In the genomic region with DNA sequence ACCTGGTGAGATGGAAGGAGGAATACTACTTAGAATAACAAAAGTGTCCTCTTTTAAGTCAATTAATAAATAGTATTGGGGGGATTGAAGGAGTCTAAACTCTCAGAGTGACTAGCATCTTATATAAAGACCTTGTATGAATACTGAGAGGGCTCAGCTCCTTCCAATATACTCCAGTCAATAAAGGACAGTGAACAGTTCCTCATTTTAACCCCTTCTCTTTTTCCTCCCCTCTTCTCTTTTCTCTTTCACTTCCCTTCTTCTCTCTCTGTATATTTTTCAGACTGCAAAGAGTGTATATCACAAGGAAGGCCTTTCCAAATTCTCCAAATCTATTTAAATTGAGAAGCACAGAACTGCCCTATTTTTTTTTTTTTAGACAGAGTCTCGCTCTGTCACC, we compare ENCODE assay signal across 20 cellular contexts.
"Had no signal": no experiment of that assay in that cellular context is flagged by ENCODE, and none has a peak within 500 bp of the region (broad histone marks: within the 10 kb centered on the region; RNA-seq: fewer than 3 reads in every experiment).

No MANE protein-coding gene starts in this region.

- H3K9me3 Mint-ChIP-seq: activated B cell treated with CpG ODN at 0.5 μM for 24 hours; activated CD4-positive, alpha-beta memory T cell treated with anti-CD3 and anti-CD28 coated beads for 36 hours; activated naive CD4-positive, alpha-beta T cell treated with anti-CD3 and anti-CD28 coated beads for 36 hours; activated naive CD8-positive, alpha-beta T cell treated with anti-CD3 and anti-CD28 coated beads, Interleukin-2, amount 10 ng/mL, durations not matched to agents 7 days and 5 days; activated T-cell treated with anti-CD3 and anti-CD28 coated beads, Interleukin-2, amount 50 U/mL, for 72 hours; central memory CD8-positive, alpha-beta T cell; type B pancreatic cell had no signal

- H3K4me3 Mint-ChIP-seq: activated B cell treated with CpG ODN at 0.5 μM for 24 hours; activated CD4-positive, alpha-beta memory T cell treated with anti-CD3 and anti-CD28 coated beads for 36 hours; activated naive CD4-positive, alpha-beta T cell treated with anti-CD3 and anti-CD28 coated beads for 36 hours; activated naive CD8-positive, alpha-beta T cell treated with anti-CD3 and anti-CD28 coated beads, Interleukin-2, amount 10 ng/mL, durations not matched to agents 7 days and 5 days; activated T-cell treated with anti-CD3 and anti-CD28 coated beads, Interleukin-2, amount 50 U/mL, for 72 hours; central memory CD8-positive, alpha-beta T cell; type B pancreatic cell had no signal

- H3K36me3 Mint-ChIP-seq: activated CD4-positive, alpha-beta memory T cell treated with anti-CD3 and anti-CD28 coated beads for 36 hours; activated naive CD8-positive, alpha-beta T cell treated with anti-CD3 and anti-CD28 coated beads, Interleukin-2, amount 10 ng/mL, durations not matched to agents 7 days and 5 days; type B pancreatic cell had no signal

- H3K27me3 Mint-ChIP-seq: type B pancreatic cell had no signal

- H3K27ac Mint-ChIP-seq: activated B cell treated with CpG ODN at 0.5 μM for 24 hours; activated CD4-positive, alpha-beta memory T cell treated with anti-CD3 and anti-CD28 coated beads for 36 hours; activated naive CD4-positive, alpha-beta T cell treated with anti-CD3 and anti-CD28 coated beads for 36 hours; activated naive CD8-positive, alpha-beta T cell treated with anti-CD3 and anti-CD28 coated beads, Interleukin-2, amount 10 ng/mL, durations not matched to agents 7 days and 5 days; activated T-cell treated with anti-CD3 and anti-CD28 coated beads, Interleukin-2, amount 50 U/mL, for 72 hours; type B pancreatic cell had no signal

- ATAC-seq: activated T-cell treated with anti-CD3 and anti-CD28 coated beads, Interleukin-2, amount 50 U/mL, for 72 hours; foreskin keratinocyte; lower lobe of right lung; mucosa of descending colon; right lobe of liver had no signal

- DNase-seq: activated B cell treated with CpG ODN at 0.5 μM for 24 hours; activated CD4-positive, alpha-beta memory T cell treated with anti-CD3 and anti-CD28 coated beads for 36 hours; activated CD4-positive, alpha-beta T cell treated with anti-CD3 and anti-CD28 coated beads for 4 hours; activated effector memory CD4-positive, alpha-beta T cell treated with Interleukin-2 at 50 U/mL for 16 hours; activated naive CD4-positive, alpha-beta T cell treated with anti-CD3 and anti-CD28 coated beads for 36 hours; activated naive CD8-positive, alpha-beta T cell treated with anti-CD3 and anti-CD28 coated beads, Interleukin-2, amount 10 ng/mL, durations not matched to agents 7 days and 5 days; activated T-cell treated with anti-CD3 and anti-CD28 coated beads, Interleukin-2, amount 50 U/mL, for 72 hours; amniotic stem cell; effector memory CD4-positive, alpha-beta T cell; foreskin keratinocyte; kidney; lower lobe of right lung; mesendoderm; mucosa of descending colon; nucleus accumbens; right lobe of liver; stimulated activated CD4-positive, alpha-beta T cell treated with anti-CD3 and anti-CD28 coated beads, Interleukin-2, amount 100 ng/mL, for 24 hours; stimulated activated naive CD4-positive, alpha-beta T cell had no signal

- H3K4me1 Mint-ChIP-seq: central memory CD8-positive, alpha-beta T cell had no signal
